25 cellular contexts compared by ENCODE assay signal in genomic region chr12:20704860-20705259, GRCh38. TPM values are rescaled to one million over a fixed set of nuclear protein-coding genes. Genes with fewer than 3 reads are reported as not detected.
A peak's percentile ranks its signal among the peaks of the same experiment; 100 is the strongest.
DNase-seq lines count a peak whose midpoint lies in the region; FAIRE-seq and TF ChIP-seq lines count a peak whose summit lies in the region.
"Had no signal": no experiment of that assay in that cellular context is flagged by ENCODE, and none has a peak within 500 bp of the region (broad histone marks: within the 10 kb centered on the region; RNA-seq: fewer than 3 reads in every experiment).

No MANE protein-coding gene starts in this region.

- no peaks in the 10 kb centered on the region for H3K9me1 ChIP-seq in endothelial cell of umbilical vein (replicated peaks; ENCODE audit: control insufficient read depth, extremely low read depth, insufficient read depth, low read length)

- H3K27ac ChIP-seq in A673 (ENCODE audit: low read depth, low read length, poor library complexity, severe bottlenecking) (no peak overlapping the region), endothelial cell of umbilical vein (ENCODE audit: insufficient read depth, low read depth, low read length) (no peak overlapping the region), ascending aorta (no peak overlapping the region)
- H3K27ac ChIP-seq: 22Rv1; BLaER1 treated with 17β-estradiol and CSF1 and Interleukin-3, amounts not matched to agents 10 nM and 100 nM; GM23248 had no signal

- no peak overlapping the region for H3K9ac ChIP-seq in endothelial cell of umbilical vein (replicated peaks; ENCODE audit: extremely low read depth, insufficient read depth, low read length)
- H3K9ac ChIP-seq: BLaER1 treated with 17β-estradiol and CSF1 and Interleukin-3, amounts not matched to agents 10 nM and 100 nM; GM23248 had no signal

- dilution Hi-C loops in endothelial cell of umbilical vein (cut with MboI; ENCODE audit: extremely low pct_ligation_motif_present, low sequenced_read_pairs) = no loop called here

- no peak overlapping the region for H3K4me3 Mint-ChIP-seq in mesothelial cell of epicardium
- H3K4me3 Mint-ChIP-seq: CD14-positive monocyte; CD4-positive, alpha-beta T cell; CD8-positive, alpha-beta memory T cell had no signal

- no peak for TF ChIP-seq POLR2A in endothelial cell of umbilical vein (IDR thresholded peaks at IDR 0.05; ENCODE audit: low read depth, low read length)

- intact Hi-C loops in A673 (cut with micrococcal nuclease; ENCODE audit: unreplicated experiment) = no loop called here
- intact Hi-C loops in endothelial cell of umbilical vein (cut with micrococcal nuclease) = no loop called here
- intact Hi-C loops in ascending aorta (cut with DNase I) = no loop called here

- no peak overlapping the region for H3K4me2 ChIP-seq in endothelial cell of umbilical vein (ENCODE audit: insufficient read depth, low read length)
- H3K4me2 ChIP-seq: BLaER1 treated with 17β-estradiol and CSF1 and Interleukin-3, amounts not matched to agents 10 nM and 100 nM had no signal

- H3K4me3 ChIP-seq in A673 (ENCODE audit: low read depth, low read length, poor library complexity, severe bottlenecking) (no peak overlapping the region), endothelial cell of umbilical vein (replicated peaks in 1 of 3; ENCODE audit: insufficient read depth in 1 of 3, low read depth in 1 of 3, low read length in 3 of 3) (no peak overlapping the region), ascending aorta (no peak overlapping the region)
- H3K4me3 ChIP-seq: BLaER1 treated with 17β-estradiol and CSF1 and Interleukin-3, amounts not matched to agents 10 nM and 100 nM; GM12878; GM23248 had no signal

- H3K36me3 ChIP-seq in A673 (ENCODE audit: insufficient read depth, low read length, poor library complexity, severe bottlenecking) (no peaks in the 10 kb centered on the region), endothelial cell of umbilical vein (ENCODE audit: control insufficient read depth in 2 of 2, extremely low read depth in 1 of 2, insufficient read depth in 2 of 2, low read length in 2 of 2) (no peaks in the 10 kb centered on the region), ascending aorta (no peaks in the 10 kb centered on the region)
- H3K36me3 ChIP-seq: BE2C; BLaER1 treated with 17β-estradiol and CSF1 and Interleukin-3, amounts not matched to agents 10 nM and 100 nM had no signal

- no peaks in the 10 kb centered on the region for H3K79me2 ChIP-seq in endothelial cell of umbilical vein (ENCODE audit: control insufficient read depth, insufficient read depth, low read length)

- FAIRE-seq in endothelial cell of umbilical vein (lab: Jason Lieb, UNC) = peak; percentile 54
- FAIRE-seq: D721Med, GM12878, GM19239, H1 had no signal

- no peaks in the 10 kb centered on the region for H3K36me3 Mint-ChIP-seq in mesothelial cell of epicardium
- H3K36me3 Mint-ChIP-seq: CD14-positive monocyte; CD8-positive, alpha-beta memory T cell had no signal

- no peak for TF ChIP-seq CTCF in A673 (conservative IDR thresholded peaks at IDR 0.05; ENCODE audit: low read depth, low read length)
- no peak for TF ChIP-seq CTCF in endothelial cell of umbilical vein (IDR thresholded peaks at IDR 0.05; ENCODE audit: extremely low read depth in 1 of 2, insufficient read depth in 1 of 2, low read depth in 1 of 2, low read length in 2 of 2)
- TF ChIP-seq CTCF in ascending aorta (IDR thresholded peaks at IDR 0.05) = no peak
- TF ChIP-seq CTCF in mesothelial cell of epicardium (IDR thresholded peaks at IDR 0.05; ENCODE audit: unreplicated experiment) = no peak

- no TSS peak for BruUV-seq in A673 (replicated peaks; lab: Mats Ljungman, UMichigan)
- no TSS peak for BruUV-seq in endothelial cell of umbilical vein (replicated peaks; lab: Mats Ljungman, UMichigan)

- no peaks in the 10 kb centered on the region for H3K27me3 ChIP-seq in A673 (replicated peaks; ENCODE audit: insufficient read depth, low read depth, low read length, poor library complexity)
- H3K27me3 ChIP-seq in endothelial cell of umbilical vein (ENCODE audit: control insufficient read depth in 2 of 2, insufficient read depth in 2 of 2, low read length in 2 of 2) = no peaks in the 10 kb centered on the region
- no peaks in the 10 kb centered on the region for H3K27me3 ChIP-seq in ascending aorta
- H3K27me3 ChIP-seq: BLaER1 treated with 17β-estradiol and CSF1 and Interleukin-3, amounts not matched to agents 10 nM and 100 nM had no signal

- no peak overlapping the region for H3K27ac Mint-ChIP-seq in mesothelial cell of epicardium
- H3K27ac Mint-ChIP-seq: CD14-positive monocyte; CD4-positive, alpha-beta T cell; CD8-positive, alpha-beta memory T cell had no signal

- H2AFZ ChIP-seq in endothelial cell of umbilical vein (ENCODE audit: low read depth, low read length) = no peak overlapping the region
- H2AFZ ChIP-seq: GM23248 had no signal

- DNase-seq in A673 (ENCODE audit: low spot score) = peak; percentile 68
- DNase-seq in endothelial cell of umbilical vein (ENCODE audit: low read depth, low spot score) = peak; percentile 53
- peak; percentile 33 for DNase-seq in glomerular endothelial cell (ENCODE audit: extremely low read depth, low read depth, low spot score)
- DNase-seq in ascending aorta (ENCODE audit: low spot score in 2 of 2) = no peak
- no peak for DNase-seq in mesothelial cell of epicardium (ENCODE audit: low spot score in 2 of 2, unreplicated experiment in 2 of 2)
- no peak for DNase-seq in T-helper 9 cell
- DNase-seq: ACHN; AML-193; BE2C; CD4-positive, alpha-beta T cell; CD8-positive, alpha-beta memory T cell; DMS 273 treated with DMSO at 0.1 percent for 48 hours; DMS79; EL; GDM1; GM23248; H7; HCEC 1CT had no signal

- POLR2A ChIA-PET in A673 (lab: Charles Lee; ENCODE audit: low non-redundant PET) (no interaction called here), endothelial cell of umbilical vein (lab: Charles Lee) (no interaction called here)

- peaks cover 14% of the 10 kb centered on the region for H3K4me1 ChIP-seq in A673 (ENCODE audit: insufficient read depth, low read length, poor library complexity, severe bottlenecking)
- H3K4me1 ChIP-seq in endothelial cell of umbilical vein (ENCODE audit: control insufficient read depth, extremely low read depth, insufficient read depth, low read length) = peaks cover 6% of the 10 kb centered on the region
- no peaks in the 10 kb centered on the region for H3K4me1 ChIP-seq in ascending aorta
- H3K4me1 ChIP-seq: BE2C; BLaER1 treated with 17β-estradiol and CSF1 and Interleukin-3, amounts not matched to agents 10 nM and 100 nM had no signal

- H3K9me3 Mint-ChIP-seq in mesothelial cell of epicardium = no peaks in the 10 kb centered on the region

- CTCF ChIA-PET in A673 (lab: Charles Lee) = no interaction called here
- CTCF ChIA-PET in endothelial cell of umbilical vein (lab: Charles Lee) = interaction anchor here (0.5 to 6.5 kb wide), 2 partner anchors 12 to 993 kb away, joined by 3 to 27 read pairs; no protein-coding TSS in a partner anchor

- no peaks in the 10 kb centered on the region for H3K4me1 Mint-ChIP-seq in mesothelial cell of epicardium
- H3K4me1 Mint-ChIP-seq: CD14-positive monocyte; CD8-positive, alpha-beta memory T cell had no signal

- H4K20me1 ChIP-seq in endothelial cell of umbilical vein (replicated peaks; ENCODE audit: control insufficient read depth, extremely low read depth, insufficient read depth, low read length) = no peaks in the 10 kb centered on the region
- H4K20me1 ChIP-seq: BLaER1 treated with 17β-estradiol and CSF1 and Interleukin-3, amounts not matched to agents 10 nM and 100 nM had no signal

- no peaks in the 10 kb centered on the region for H3K9me3 ChIP-seq in A673 (ENCODE audit: low read depth, low read length, poor library complexity, severe bottlenecking)
- H3K9me3 ChIP-seq in endothelial cell of umbilical vein (replicated peaks; ENCODE audit: control insufficient read depth, insufficient read depth, low read length) = no peaks in the 10 kb centered on the region
- H3K9me3 ChIP-seq in ascending aorta = no peaks in the 10 kb centered on the region
- H3K9me3 ChIP-seq: BE2C; BLaER1 treated with 17β-estradiol and CSF1 and Interleukin-3, amounts not matched to agents 10 nM and 100 nM had no signal

- no peaks in the 10 kb centered on the region for H3K27me3 Mint-ChIP-seq in mesothelial cell of epicardium (ENCODE audit: low read depth)
- H3K27me3 Mint-ChIP-seq: CD4-positive, alpha-beta T cell; CD8-positive, alpha-beta memory T cell had no signal

TF ChIP-seq in endothelial cell of umbilical vein, 7 proteins besides CTCF, POLR2A, EP300 and RAD21:
- TF ChIP-seq GATA2 (IDR thresholded peaks at IDR 0.05; ENCODE audit: insufficient read depth, insufficient read length, low read depth, low read length) (no peak), JUN (IDR thresholded peaks at IDR 0.05; ENCODE audit: borderline replicate concordance, insufficient read depth, insufficient read length, low read depth) (no peak), POLR2AphosphoS5 (IDR thresholded peaks at IDR 0.05; ENCODE audit: insufficient read depth, low read depth, low read length) (no peak), FOS (IDR thresholded peaks at IDR 0.05; ENCODE audit: borderline replicate concordance, insufficient read depth, low read length) (no peak), MYC (IDR thresholded peaks at IDR 0.05; ENCODE audit: low read depth, low read length) (no peak), EZH2 (IDR thresholded peaks at IDR 0.05; ENCODE audit: borderline replicate concordance, low read depth, low read length, severe bottlenecking) (no peak)
- TF ChIP-seq, protein P1, sequence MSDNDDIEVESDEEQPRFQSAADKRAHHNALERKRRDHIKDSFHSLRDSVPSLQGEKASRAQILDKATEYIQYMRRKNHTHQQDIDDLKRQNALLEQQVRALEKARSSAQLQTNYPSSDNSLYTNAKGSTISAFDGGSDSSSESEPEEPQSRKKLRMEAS (IDR thresholded peaks at IDR 0.05; ENCODE audit: insufficient read depth, insufficient read length) = no peak

RNA-seq across cellular contexts. Expression of gene SLCO1C1, which starts 9.7 kb away (rescaled TPM):
- 1.5 TPM in 1 of 2 replicates, not detected in the other for total RNA-seq in A673 (2021)
- total RNA-seq in endothelial cell of umbilical vein = 0.66 and 1.9 TPM in 2 replicates
- polyA plus RNA-seq in endothelial cell of umbilical vein = 0.06 and 0.07 TPM in 2 replicates
- not detected in 2 replicates for polyA plus RNA-seq in endothelial cell of umbilical vein (2011; cell fraction: cytosol; rRNA removed)
- polyA plus RNA-seq in endothelial cell of umbilical vein (2011; cell fraction: nucleus; rRNA removed) = 1.4 and 2.0 TPM in 2 replicates
- not detected in 2 replicates for polyA plus RNA-seq in endothelial cell of umbilical vein (2012)
- polyA minus RNA-seq in endothelial cell of umbilical vein = 1.1 and 5.0 TPM in 2 replicates
- polyA minus RNA-seq in endothelial cell of umbilical vein (2011; cell fraction: cytosol; rRNA and poly(A)+ RNA removed) = 1.3 TPM
- 25.9 and 26.7 TPM in 2 replicates for polyA minus RNA-seq in endothelial cell of umbilical vein (2011; cell fraction: nucleus; rRNA and poly(A)+ RNA removed)
- not detected in 2 replicates for total RNA-seq in glomerular endothelial cell
- not detected for total RNA-seq in ascending aorta
- 0.58 to 1.2 TPM in 2 of 3 replicates, not detected in the other for total RNA-seq in mesothelial cell of epicardium
- total RNA-seq: CD4-positive, alpha-beta T cell; CD8-positive, alpha-beta memory T cell; GM23248; H7 had no signal
- polyA plus RNA-seq: CD14-positive monocyte; CD8-positive, alpha-beta memory T cell; GM12878; GM23248 had no signal

Comparison
In these comparisons a context has a peak if more than half of its experiments do, and no peak if none do; other contexts are left out.
1. DNase-seq: peak in A673 (single experiment), endothelial cell of umbilical vein (single experiment) and glomerular endothelial cell (single experiment); none in ascending aorta (0 of 2), mesothelial cell of epicardium (0 of 2) and T-helper 9 cell (single experiment).